Comparison of ENCODE assay signal across 8 cellular contexts in the genomic region with DNA sequence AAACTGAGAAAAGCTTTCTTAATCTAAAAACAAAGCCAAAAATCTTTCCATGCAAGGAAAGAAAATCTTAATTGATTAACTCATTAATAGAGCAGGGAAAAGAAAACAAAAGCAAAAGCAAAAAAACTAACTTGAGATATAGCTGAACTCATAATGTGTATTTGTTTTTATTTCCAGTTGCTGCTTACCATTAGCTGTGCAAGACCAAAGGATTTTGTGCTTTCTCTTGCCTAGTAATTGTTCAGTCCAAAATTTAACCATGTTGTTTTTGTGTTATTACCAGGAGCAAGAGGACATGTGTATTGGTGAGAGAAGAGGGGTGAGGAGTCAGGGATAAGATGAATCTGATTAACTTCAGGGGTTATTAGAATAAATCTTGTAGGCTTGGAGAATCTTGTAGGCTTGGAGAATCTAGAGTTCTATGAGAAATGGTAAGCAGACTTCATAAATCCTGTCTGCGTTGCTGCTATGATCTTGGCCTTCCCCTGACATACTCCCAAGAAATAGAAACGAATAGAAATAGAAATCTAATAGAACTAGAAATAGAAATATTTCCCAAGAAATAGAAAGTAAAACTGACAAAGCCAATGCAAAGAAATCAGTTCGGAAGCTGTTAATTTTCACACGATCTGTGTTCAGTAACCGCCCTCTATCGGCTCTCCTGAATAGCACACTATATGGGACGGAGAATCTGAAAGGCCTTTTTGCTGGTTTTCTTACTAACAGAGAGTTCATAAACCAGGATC.
A peak's percentile ranks its signal among the peaks of the same experiment; 100 is the strongest.
DNase-seq lines count a peak whose midpoint lies in the region; ATAC-seq and TF ChIP-seq lines count a peak whose summit lies in the region.

No MANE protein-coding gene starts in this region.

- H3K4me3 Mint-ChIP-seq in activated CD4-positive, alpha-beta T cell treated with anti-CD3 and anti-CD28 coated beads, Interleukin-2, amount 10 ng/mL, durations not matched to agents 7 days and 5 days = peak overlapping the region; percentile 74
- no peak overlapping the region for H3K4me3 Mint-ChIP-seq in nephron progenitor cell

- intact Hi-C loops in esophagus squamous epithelium (cut with DNase I) = loop anchor here (10.0 kb wide), 2 partner anchors 71 to 111 kb away; partner anchors contain the start of gene TNFSF10

- peak; percentile 69 for DNase-seq in A172 (ENCODE audit: low spot score)
- DNase-seq in NCI-H2081 treated with DMSO at 0.1 percent for 48 hours (lab: John Stamatoyannopoulos, UW) = peak; percentile 79
- peak; percentile 72 for DNase-seq in activated CD4-positive, alpha-beta T cell treated with anti-CD3 and anti-CD28 coated beads, Interleukin-2, amount 10 ng/mL, durations not matched to agents 7 days and 5 days
- no peak for DNase-seq in esophagus squamous epithelium (lab: John Stamatoyannopoulos, UW)
- DNase-seq in nephron progenitor cell = peak; percentile 9
- DNase-seq in DMS79 (lab: John Stamatoyannopoulos, UW) = no peak

- no peaks in the 10 kb centered on the region for H3K27me3 ChIP-seq in esophagus squamous epithelium

- no peak for TF ChIP-seq POLR2A in esophagus squamous epithelium (IDR thresholded peaks at IDR 0.05)

- POLR2A ChIA-PET in activated CD4-positive, alpha-beta T cell treated with anti-CD3 and anti-CD28 coated beads, Interleukin-2, amount 10 ng/mL, durations not matched to agents 7 days and 5 days (lab: Charles Lee) = interaction anchor here (0.6 to 1.6 kb wide), 7 partner anchors 63 to 1726 kb away, joined by 3 to 7 read pairs (median 4); partner anchors contain the start of genes RPL22L1 and TNFSF10

- WGBS in esophagus squamous epithelium, 2 donors = 3 to 4% methylated on average over 7 of the region's 7 CpGs

- peaks cover 11% of the 10 kb centered on the region for H3K36me3 Mint-ChIP-seq in activated CD4-positive, alpha-beta T cell treated with anti-CD3 and anti-CD28 coated beads, Interleukin-2, amount 10 ng/mL, durations not matched to agents 7 days and 5 days (ENCODE audit: low read depth)
- no peaks in the 10 kb centered on the region for H3K36me3 Mint-ChIP-seq in nephron progenitor cell (ENCODE audit: low read depth)

- no peaks in the 10 kb centered on the region for H3K9me3 ChIP-seq in esophagus squamous epithelium

- H3K36me3 ChIP-seq in esophagus squamous epithelium = no peaks in the 10 kb centered on the region

- peak overlapping the region; percentile 84 for H3K27ac Mint-ChIP-seq in activated CD4-positive, alpha-beta T cell treated with anti-CD3 and anti-CD28 coated beads, Interleukin-2, amount 10 ng/mL, durations not matched to agents 7 days and 5 days
- H3K27ac Mint-ChIP-seq in nephron progenitor cell = no peak overlapping the region

- TF ChIP-seq CTCF in GM12872 (IDR thresholded peaks at IDR 0.05; ENCODE audit: insufficient read depth, low read depth, low read length) = peak; percentile 80
- peak; percentile 69 to 94 (median 84) for TF ChIP-seq CTCF in esophagus squamous epithelium (IDR thresholded peaks at IDR 0.05)
- TF ChIP-seq CTCF in nephron progenitor cell (IDR thresholded peaks at IDR 0.05) = peak; percentile 64

- no peaks in the 10 kb centered on the region for H3K27me3 Mint-ChIP-seq in activated CD4-positive, alpha-beta T cell treated with anti-CD3 and anti-CD28 coated beads, Interleukin-2, amount 10 ng/mL, durations not matched to agents 7 days and 5 days
- H3K27me3 Mint-ChIP-seq in nephron progenitor cell (ENCODE audit: low read depth, poor library complexity) = peaks cover under 1% of the 10 kb centered on the region

- ATAC-seq in HG02642 (IDR thresholded peaks at IDR 0.05; ENCODE audit: poor library complexity, unreplicated experiment) = peak; percentile 28

- H3K4me3 ChIP-seq in esophagus squamous epithelium = peak overlapping the region in 3 of 4 donors; percentile 27 to 53 (median 38)

- H3K4me1 ChIP-seq in esophagus squamous epithelium = peaks cover 8 to 55% (median 19%) of the 10 kb centered on the region in 3 donors

- peaks cover 62% of the 10 kb centered on the region for H3K4me1 Mint-ChIP-seq in activated CD4-positive, alpha-beta T cell treated with anti-CD3 and anti-CD28 coated beads, Interleukin-2, amount 10 ng/mL, durations not matched to agents 7 days and 5 days
- H3K4me1 Mint-ChIP-seq in nephron progenitor cell = no peaks in the 10 kb centered on the region

- CTCF ChIA-PET in activated CD4-positive, alpha-beta T cell treated with anti-CD3 and anti-CD28 coated beads, Interleukin-2, amount 10 ng/mL, durations not matched to agents 7 days and 5 days (lab: Charles Lee) = interaction anchor here (0.6 to 5.0 kb wide), 36 partner anchors 9 to 155 kb away, joined by 3 to 41 read pairs (median 5); partner anchors contain the start of genes ECT2 and TNFSF10

- H3K27ac ChIP-seq in esophagus squamous epithelium = peak overlapping the region; percentile 79 to 93 (median 88)

- H3K9me3 Mint-ChIP-seq in activated CD4-positive, alpha-beta T cell treated with anti-CD3 and anti-CD28 coated beads, Interleukin-2, amount 10 ng/mL, durations not matched to agents 7 days and 5 days = peaks cover 9% of the 10 kb centered on the region
- peaks cover 2% of the 10 kb centered on the region for H3K9me3 Mint-ChIP-seq in nephron progenitor cell

Comparison
In these comparisons a context has a peak if more than half of its experiments do, and no peak if none do; other contexts are left out.
1. DNase-seq: peak in A172 (single experiment), NCI-H2081 treated with DMSO at 0.1 percent for 48 hours (single experiment), activated CD4-positive, alpha-beta T cell treated with anti-CD3 and anti-CD28 coated beads, Interleukin-2, amount 10 ng/mL, durations not matched to agents 7 days and 5 days (single experiment) and nephron progenitor cell (single experiment); none in esophagus squamous epithelium (single experiment) and DMS79 (single experiment).
2. Peak in every context shown above with its lines, with median percentiles within 50 percentile points of each other: CTCF ChIP-seq.